Comparison of ENCODE assay signal across 7 cellular contexts in the genomic region with DNA sequence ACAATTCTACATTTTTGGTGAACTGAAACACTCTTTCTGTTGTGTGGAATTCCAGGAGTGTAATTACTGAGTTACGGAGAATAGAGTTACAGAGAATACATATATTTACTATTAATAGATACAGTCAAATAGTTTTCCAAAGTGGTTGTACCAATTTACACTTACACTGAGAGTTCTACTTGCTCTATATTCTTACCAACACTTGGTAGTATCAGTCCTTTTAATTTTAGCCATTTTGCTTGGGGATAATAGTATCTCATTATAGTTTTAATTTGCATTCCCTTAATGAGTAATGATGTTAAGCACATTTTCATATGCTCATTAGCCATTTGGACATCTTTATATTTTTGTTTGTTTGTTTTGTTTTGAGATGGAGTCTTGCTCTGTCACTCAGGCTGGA.
"Had no signal": no experiment of that assay in that cellular context is flagged by ENCODE, and none has a peak within 500 bp of the region (broad histone marks: within the 10 kb centered on the region; RNA-seq: fewer than 3 reads in every experiment).

No MANE protein-coding gene starts in this region.

- H3K27ac Mint-ChIP-seq: IgD-negative memory B cell had no signal

- FAIRE-seq: HepG2, HTR-8/SVneo had no signal

- H3K27ac ChIP-seq: HL-60 had no signal

- DNase-seq: IMR-90, KBM-7, KG1 had no signal

- H3K4me3 Mint-ChIP-seq: IgD-negative memory B cell had no signal

- H3K27me3 Mint-ChIP-seq: IgD-negative memory B cell had no signal

- ATAC-seq: HepG2 had no signal

- H3K4me1 Mint-ChIP-seq: IgD-negative memory B cell had no signal
